8 cellular contexts compared by ENCODE assay signal in genomic region chr19:46861691-46862503, GRCh38. TPM values are rescaled to one million over a fixed set of nuclear protein-coding genes. Genes with fewer than 3 reads are reported as not detected.
DNase-seq lines count a peak whose midpoint lies in the region; ATAC-seq and TF ChIP-seq lines count a peak whose summit lies in the region.

No MANE protein-coding gene starts in this region.

- no peaks in the 10 kb centered on the region for H3K27me3 Mint-ChIP-seq in CD4-positive, alpha-beta memory T cell
- H3K27me3 Mint-ChIP-seq in activated naive CD8-positive, alpha-beta T cell treated with anti-CD3 and anti-CD28 coated beads, Interleukin-2, amount 50 U/mL, for 24 hours, result no peaks in the 10 kb centered on the region
- no peaks in the 10 kb centered on the region for H3K27me3 Mint-ChIP-seq in mesothelial cell of epicardium (ENCODE audit: low read depth)

- no peaks in the 10 kb centered on the region for H3K27me3 ChIP-seq in CD4-positive, alpha-beta memory T cell (ENCODE audit: insufficient read depth, low read length)
- H3K27me3 ChIP-seq in layer of hippocampus (ENCODE audit: control insufficient read depth, insufficient read depth, low read length), result no peaks in the 10 kb centered on the region
- no peaks in the 10 kb centered on the region for H3K27me3 ChIP-seq in upper lobe of left lung

- peaks cover 5% of the 10 kb centered on the region in 2 donors for H3K36me3 Mint-ChIP-seq in CD4-positive, alpha-beta memory T cell
- peaks cover 8% of the 10 kb centered on the region for H3K36me3 Mint-ChIP-seq in activated naive CD8-positive, alpha-beta T cell treated with anti-CD3 and anti-CD28 coated beads, Interleukin-2, amount 50 U/mL, for 24 hours (ENCODE audit: low read depth)
- no peaks in the 10 kb centered on the region for H3K36me3 Mint-ChIP-seq in mesothelial cell of epicardium

- peaks cover 6 to 26% (median 19%) of the 10 kb centered on the region in 4 donors for H3K4me1 Mint-ChIP-seq in CD4-positive, alpha-beta memory T cell
- peaks cover 30% of the 10 kb centered on the region for H3K4me1 Mint-ChIP-seq in activated naive CD8-positive, alpha-beta T cell treated with anti-CD3 and anti-CD28 coated beads, Interleukin-2, amount 50 U/mL, for 24 hours
- H3K4me1 Mint-ChIP-seq in mesothelial cell of epicardium, result peaks cover 13% of the 10 kb centered on the region

- CTCF ChIA-PET in CD4-positive, alpha-beta memory T cell (lab: Charles Lee; ENCODE audit: partially characterized antibody), result interaction anchor here (1.4 to 3.1 kb wide), 3 partner anchors 126 to 152 kb away, joined by 3 to 15 read pairs (median 11); no protein-coding TSS in a partner anchor
- CTCF ChIA-PET in HEK293 (lab: Yijun Ruan, JAX), result interaction anchor here (0.5 to 1.3 kb wide), 7 partner anchors 24 to 147 kb away, joined by 3 to 5 read pairs (median 3); no protein-coding TSS in a partner anchor

- peak overlapping the region; percentile 49 for H3K27ac ChIP-seq in CD4-positive, alpha-beta memory T cell (ENCODE audit: low read depth, low read length)
- H3K27ac ChIP-seq in HEK293 (ENCODE audit: extremely low read depth, low read depth, low read length) (peak overlapping the region; percentile 99), layer of hippocampus (ENCODE audit: low read depth, low read length) (peak overlapping the region; percentile 92), upper lobe of left lung (peak overlapping the region; percentile 90 to 98 (median 96))

- H3K36me3 ChIP-seq in CD4-positive, alpha-beta memory T cell (ENCODE audit: insufficient read depth, low read length), result no peaks in the 10 kb centered on the region
- H3K36me3 ChIP-seq in HEK293 (ENCODE audit: control insufficient read depth in 2 of 2, insufficient read depth in 1 of 2, low read length in 2 of 2) (no peaks in the 10 kb centered on the region), upper lobe of left lung (no peaks in the 10 kb centered on the region)

- H3K4me3 ChIP-seq in CD4-positive, alpha-beta memory T cell (ENCODE audit: low read length in 2 of 2), result peak overlapping the region; percentile 68 to 71
- H3K4me3 ChIP-seq in HEK293 (ENCODE audit: low read depth, low read length) (peak overlapping the region; percentile 76), upper lobe of left lung (peak overlapping the region; percentile 73 to 90 (median 85))

- TF ChIP-seq EP300 in upper lobe of left lung (IDR thresholded peaks at IDR 0.05), result no peak

- no peak for TF ChIP-seq POLR2A in upper lobe of left lung (IDR thresholded peaks at IDR 0.05)

- POLR2A ChIA-PET in CD4-positive, alpha-beta memory T cell (lab: Charles Lee; ENCODE audit: partially characterized antibody), result interaction anchor here (0.6 to 4.0 kb wide), 15 partner anchors 10 to 164 kb away, joined by 3 to 36 read pairs (median 4); partner anchors contain the start of gene AP2S1
- POLR2A ChIA-PET in HEK293 (lab: Yijun Ruan, JAX), result interaction anchor here (0.5 to 1.4 kb wide), 9 partner anchors 8 to 251 kb away, joined by 3 to 6 read pairs (median 3); partner anchors contain the start of gene ZC3H4

- peaks cover 65% of the 10 kb centered on the region for H3K4me1 ChIP-seq in CD4-positive, alpha-beta memory T cell (ENCODE audit: insufficient read depth, low read length)
- H3K4me1 ChIP-seq in HEK293 (ENCODE audit: control insufficient read depth, insufficient read depth, low read length), result peaks cover 36% of the 10 kb centered on the region
- peaks cover 47 to 68% (median 59%) of the 10 kb centered on the region in 4 donors for H3K4me1 ChIP-seq in upper lobe of left lung

- H3K9me3 Mint-ChIP-seq in CD4-positive, alpha-beta memory T cell, result no peaks in the 10 kb centered on the region
- H3K9me3 Mint-ChIP-seq in activated naive CD8-positive, alpha-beta T cell treated with anti-CD3 and anti-CD28 coated beads, Interleukin-2, amount 50 U/mL, for 24 hours, result peaks cover 3% of the 10 kb centered on the region
- no peaks in the 10 kb centered on the region for H3K9me3 Mint-ChIP-seq in mesothelial cell of epicardium

- H3K9me3 ChIP-seq in CD4-positive, alpha-beta memory T cell (ENCODE audit: control insufficient read depth in 1 of 2, low read length in 2 of 2), result no peaks in the 10 kb centered on the region
- no peaks in the 10 kb centered on the region for H3K9me3 ChIP-seq in HEK293 (ENCODE audit: control insufficient read depth, insufficient read depth, low read depth, low read length)
- no peaks in the 10 kb centered on the region for H3K9me3 ChIP-seq in upper lobe of left lung

- TF ChIP-seq CTCF in HEK293 (tag by site-specific recombination; IDR thresholded peaks at IDR 0.05) (no peak), upper lobe of left lung (IDR thresholded peaks at IDR 0.05) (no peak), mesothelial cell of epicardium (IDR thresholded peaks at IDR 0.05; ENCODE audit: unreplicated experiment) (no peak)

- DNase-seq in CD4-positive, alpha-beta memory T cell, result peak in 1 of 5 donors; percentile 10
- DNase-seq in activated naive CD8-positive, alpha-beta T cell treated with anti-CD3 and anti-CD28 coated beads, Interleukin-2, amount 50 U/mL, for 24 hours, result peak; percentile 23
- DNase-seq in upper lobe of left lung (no peak), mesothelial cell of epicardium (ENCODE audit: low spot score in 2 of 2, unreplicated experiment in 2 of 2) (no peak)
- no peak for DNase-seq in activated effector memory CD4-positive, alpha-beta T cell treated with anti-CD3 and anti-CD28 coated beads, Interleukin-2, amount 50 U/mL, for 16 hours

- H3K4me3 Mint-ChIP-seq in CD4-positive, alpha-beta memory T cell, result no peak overlapping the region
- H3K4me3 Mint-ChIP-seq in activated naive CD8-positive, alpha-beta T cell treated with anti-CD3 and anti-CD28 coated beads, Interleukin-2, amount 50 U/mL, for 24 hours, result no peak overlapping the region
- H3K4me3 Mint-ChIP-seq in mesothelial cell of epicardium, result no peak overlapping the region

- WGBS in upper lobe of left lung, 2 donors, result 3 to 4% methylated on average over 19 of the region's 19 CpGs

- ATAC-seq in activated naive CD8-positive, alpha-beta T cell treated with anti-CD3 and anti-CD28 coated beads, Interleukin-2, amount 50 U/mL, for 24 hours, result no peak
- ATAC-seq in upper lobe of left lung (ENCODE audit: low FRiP score in 2 of 2) (no peak), GM19467 (IDR thresholded peaks at IDR 0.05; ENCODE audit: unreplicated experiment) (no peak)

- H3K27ac Mint-ChIP-seq in CD4-positive, alpha-beta memory T cell, result no peak overlapping the region
- no peak overlapping the region for H3K27ac Mint-ChIP-seq in activated naive CD8-positive, alpha-beta T cell treated with anti-CD3 and anti-CD28 coated beads, Interleukin-2, amount 50 U/mL, for 24 hours
- no peak overlapping the region for H3K27ac Mint-ChIP-seq in mesothelial cell of epicardium

- intact Hi-C loops in CD4-positive, alpha-beta memory T cell (cut with micrococcal nuclease), result loop anchor here (5.0 kb wide), 2 partner anchors 75 to 380 kb away; no protein-coding TSS in a partner anchor

TF ChIP-seq in HEK293, 187 proteins besides CTCF, POLR2A, EP300 and RAD21 (continues in another document):
- TF ChIP-seq ZNF510 (tag by site-specific recombination; IDR thresholded peaks at IDR 0.05; ENCODE audit: insufficient replicate concordance) (peak; percentile 93), ZNF366 (tag by site-specific recombination; conservative IDR thresholded peaks at IDR 0.05) (peak; percentile 74), ZNF19 (tag by site-specific recombination; IDR thresholded peaks at IDR 0.05; ENCODE audit: low read depth) (0 out of 2 replicates have a peak, but pooled peaks have one; percentile 15), SP3 (tag by site-specific recombination; IDR thresholded peaks at IDR 0.05) (peak; percentile 19; the same call in 1 of the 2 replicates), ZFP3 (tag by site-specific recombination; IDR thresholded peaks at IDR 0.05; ENCODE audit: low read depth) (no peak), ZBTB26 (tag by site-specific recombination; optimal IDR thresholded peaks at IDR 0.05) (peak; percentile 4), ZIC2 (tag by site-specific recombination; IDR thresholded peaks at IDR 0.05) (0 out of 2 replicates have a peak, but pooled peaks have one; percentile 7), ZNF449 (tag by site-specific recombination; IDR thresholded peaks at IDR 0.05) (no peak), SP2 (tag by site-specific recombination; IDR thresholded peaks at IDR 0.05) (peak; percentile 42), ZNF341 (tag by site-specific recombination; IDR thresholded peaks at IDR 0.05; ENCODE audit: low read depth) (peak; percentile 85), ZNF10 (tag by site-specific recombination; IDR thresholded peaks at IDR 0.05) (peak; percentile 98), ZBTB17 (tag by site-specific recombination; IDR thresholded peaks at IDR 0.05) (peak; percentile 85), ZFP37 (tag by site-specific recombination; IDR thresholded peaks at IDR 0.05) (peak; percentile 29)

RNA-seq across cellular contexts. Expression of gene ARHGAP35, which starts 1.1 kb away (rescaled TPM):
- 10 to 100 TPM; 47.5 to 49.0 TPM for total RNA-seq in CD4-positive, alpha-beta memory T cell
- polyA plus RNA-seq in CD4-positive, alpha-beta memory T cell, result 10 to 100 TPM in 1 of 2 donors, 1 to 10 TPM in 1; 1.1 to 10.6 TPM
- total RNA-seq in upper lobe of left lung, result 10 to 100 TPM; 56.0 to 80.6 (median 65.7) TPM
- 74.9 to 77.9 TPM (median 77.4 TPM) in 3 replicates for total RNA-seq in mesothelial cell of epicardium

RNA-seq across cellular contexts. Expression of gene AP2S1, which starts 11.3 kb away (rescaled TPM):
- 10 to 100 TPM; 40.7 to 42.1 TPM for total RNA-seq in CD4-positive, alpha-beta memory T cell
- 10 to 100 TPM; 62.4 to 67.6 TPM for polyA plus RNA-seq in CD4-positive, alpha-beta memory T cell
- total RNA-seq in upper lobe of left lung (100 to 1,000 TPM in 3 of 6 donors, 10 to 100 TPM in 3; 59.7 to 149 (median 113) TPM), mesothelial cell of epicardium (97.5 to 109 TPM (median 107 TPM) in 3 replicates)

Comparison
In these comparisons a context has a peak if more than half of its experiments do, and no peak if none do; other contexts are left out.
1. H3K27ac ChIP-seq: peak in every context shown above with its lines; median percentile 99 in HEK293; 96 in upper lobe of left lung; 92 in layer of hippocampus; 49 in CD4-positive, alpha-beta memory T cell.